ENCODE assay signal across 7 cellular contexts in genomic region chr10:27240891-27241639, GRCh38. TPM values are rescaled to one million over a fixed set of nuclear protein-coding genes. Genes with fewer than 3 reads are reported as not detected.
A peak's percentile ranks its signal among the peaks of the same experiment; 100 is the strongest.
DNase-seq lines count a peak whose midpoint lies in the region; ATAC-seq and TF ChIP-seq lines count a peak whose summit lies in the region.

No MANE protein-coding gene starts in this region.

- H3K27me3 Mint-ChIP-seq in IgD-negative memory B cell: no peaks in the 10 kb centered on the region

- peak; percentile 14 for ATAC-seq in GM21515 (IDR thresholded peaks at IDR 0.05; ENCODE audit: unreplicated experiment)

- TF ChIP-seq EP300 in esophagus muscularis mucosa (IDR thresholded peaks at IDR 0.05): no peak

- H3K4me3 Mint-ChIP-seq in IgD-negative memory B cell: peak overlapping the region; percentile 91 to 99 (median 96)

- no peaks in the 10 kb centered on the region for H3K36me3 Mint-ChIP-seq in IgD-negative memory B cell

- H3K4me1 ChIP-seq in esophagus muscularis mucosa (peaks cover 20 to 46% (median 39%) of the 10 kb centered on the region in 4 donors), muscle layer of colon (ENCODE audit: insufficient read depth, low read length) (peaks cover 12% of the 10 kb centered on the region), uterus (peaks cover 0 to 6% of the 10 kb centered on the region in 2 donors)

- no peaks in the 10 kb centered on the region for H3K27me3 ChIP-seq in esophagus muscularis mucosa
- H3K27me3 ChIP-seq in muscle layer of colon (ENCODE audit: control insufficient read depth in 1 of 2, insufficient read depth in 2 of 2, low read length in 2 of 2): no peaks in the 10 kb centered on the region
- H3K27me3 ChIP-seq in uterus: no peaks in the 10 kb centered on the region

- peak overlapping the region; percentile 93 for H3K9ac ChIP-seq in muscle layer of colon (ENCODE audit: low read length)

- peak; percentile 21 for DNase-seq in GM03348 (ENCODE audit: low spot score)
- peak; percentile 49 for DNase-seq in activated CD4-positive, CD25-positive, alpha-beta regulatory T cell treated with anti-CD3 and anti-CD28 coated beads, Interleukin-2, amount 50 U/mL, for 72 hours
- DNase-seq in esophagus muscularis mucosa (ENCODE audit: extremely low spot score): no peak
- DNase-seq in uterus: peak in 1 of 2 donors; percentile 31

- no peak for TF ChIP-seq CTCF in esophagus muscularis mucosa (IDR thresholded peaks at IDR 0.05)
- TF ChIP-seq CTCF in uterus (IDR thresholded peaks at IDR 0.05): no peak

- no peak for TF ChIP-seq POLR2A in esophagus muscularis mucosa (IDR thresholded peaks at IDR 0.05; ENCODE audit: low read depth)
- no peak for TF ChIP-seq POLR2A in uterus (IDR thresholded peaks at IDR 0.05)

- intact Hi-C loops in esophagus muscularis mucosa (cut with DNase I): loop anchor here (5.0 kb wide), 1 partner anchor 89 kb away; the partner anchor contains the start of gene YME1L1
- intact Hi-C loops in uterus (cut with DNase I; ENCODE audit: low total_unique reads): no loop called here

- H3K9me3 Mint-ChIP-seq in IgD-negative memory B cell: no peaks in the 10 kb centered on the region

- H3K9me3 ChIP-seq in esophagus muscularis mucosa: no peaks in the 10 kb centered on the region
- H3K9me3 ChIP-seq in muscle layer of colon (ENCODE audit: low read length): no peaks in the 10 kb centered on the region
- no peaks in the 10 kb centered on the region for H3K9me3 ChIP-seq in uterus

- 10% methylated on average over 40 of the region's 49 CpGs for WGBS in esophagus muscularis mucosa

- H3K4me1 Mint-ChIP-seq in IgD-negative memory B cell: peaks cover 22 to 30% (median 24%) of the 10 kb centered on the region in 3 donors

- H3K4me3 ChIP-seq in esophagus muscularis mucosa: peak overlapping the region; percentile 64 to 86 (median 86)
- H3K4me3 ChIP-seq in muscle layer of colon (ENCODE audit: low read depth in 1 of 2, low read length in 2 of 2): peak overlapping the region; percentile 68 to 93
- H3K4me3 ChIP-seq in uterus: peak overlapping the region; percentile 69 to 97

- H3K36me3 ChIP-seq in esophagus muscularis mucosa (no peaks in the 10 kb centered on the region), muscle layer of colon (ENCODE audit: insufficient read depth, low read length) (no peaks in the 10 kb centered on the region), uterus (no peaks in the 10 kb centered on the region)

- peak overlapping the region; percentile 99 for H3K27ac Mint-ChIP-seq in IgD-negative memory B cell

- peak overlapping the region; percentile 91 to 97 (median 94) for H3K27ac ChIP-seq in esophagus muscularis mucosa (replicated peaks in 1 of 4)
- peak overlapping the region; percentile 96 for H3K27ac ChIP-seq in muscle layer of colon (ENCODE audit: low read depth, low read length)
- H3K27ac ChIP-seq in uterus: peak overlapping the region; percentile 94 to 99

RNA-seq across cellular contexts. Expression of gene ACBD5, which starts 0.5 kb away (rescaled TPM):
- polyA plus RNA-seq in IgD-negative memory B cell: 10.1 TPM
- 10 to 100 TPM; 12.5 to 17.4 (median 14.4) TPM for total RNA-seq in esophagus muscularis mucosa
- 10 to 100 TPM; 12.8 to 27.0 (median 17.6) TPM for total RNA-seq in uterus
